ENCODE assay signal across 18 cellular contexts in the genomic region with DNA sequence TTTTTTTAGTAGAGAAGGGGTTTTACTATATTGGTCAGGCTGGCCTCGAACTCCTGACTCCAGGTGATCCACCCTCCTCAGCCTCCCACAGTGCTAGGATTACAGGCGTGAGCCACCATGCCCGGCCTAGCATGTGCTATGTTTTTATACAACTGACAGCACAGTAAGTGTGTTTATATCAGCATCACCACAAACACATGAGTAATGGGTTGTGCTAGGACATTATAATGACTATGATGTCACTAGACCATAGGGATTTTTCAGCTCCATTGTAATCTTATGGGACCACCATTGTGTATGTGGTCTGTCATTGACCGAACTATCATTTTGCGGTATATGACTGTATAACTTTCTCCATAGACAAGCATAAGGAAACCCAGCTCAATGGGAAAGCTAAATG. TPM values are rescaled to one million over a fixed set of nuclear protein-coding genes. Genes with fewer than 3 reads are reported as not detected.
A peak's percentile ranks its signal among the peaks of the same experiment; 100 is the strongest.
DNase-seq lines count a peak whose midpoint lies in the region; ATAC-seq, FAIRE-seq and TF ChIP-seq lines count a peak whose summit lies in the region.
"Had no signal": no experiment of that assay in that cellular context is flagged by ENCODE, and none has a peak within 500 bp of the region (broad histone marks: within the 10 kb centered on the region; RNA-seq: fewer than 3 reads in every experiment).

No MANE protein-coding gene starts in this region.

- H3K36me3 Mint-ChIP-seq in activated T-cell treated with anti-CD3 and anti-CD28 coated beads, Interleukin-2, amount 50 U/mL, for 24 hours (ENCODE audit: low read depth) = no peaks in the 10 kb centered on the region
- H3K36me3 Mint-ChIP-seq: CD8-positive, alpha-beta memory T cell had no signal

- H3K4me3 Mint-ChIP-seq in activated T-cell treated with anti-CD3 and anti-CD28 coated beads, Interleukin-2, amount 50 U/mL, for 24 hours = no peak overlapping the region
- H3K4me3 Mint-ChIP-seq: B cell; CD8-positive, alpha-beta memory T cell; H9 had no signal

- H3K4me3 ChIP-seq in HEK293 (ENCODE audit: low read depth, low read length) (no peak overlapping the region), SJSA1 (no peak overlapping the region), mesenchymal stem cell (ENCODE audit: insufficient read depth in 1 of 2, low read depth in 1 of 2, low read length in 2 of 2) (no peak overlapping the region)
- H3K4me3 ChIP-seq: BLaER1 treated with 17β-estradiol and CSF1 and Interleukin-3, amounts not matched to agents 10 nM and 100 nM had no signal

- H3K9me3 ChIP-seq in HEK293 (ENCODE audit: control insufficient read depth, insufficient read depth, low read depth, low read length) (no peaks in the 10 kb centered on the region), SJSA1 (replicated peaks) (no peaks in the 10 kb centered on the region), mesenchymal stem cell (ENCODE audit: control insufficient read depth, low read length) (no peaks in the 10 kb centered on the region)
- H3K9me3 ChIP-seq: BLaER1 treated with 17β-estradiol and CSF1 and Interleukin-3, amounts not matched to agents 10 nM and 100 nM had no signal

- no peak overlapping the region for H2BK120ac ChIP-seq in mesenchymal stem cell (ENCODE audit: low read depth, low read length)

- no peak overlapping the region for H2BK5ac ChIP-seq in mesenchymal stem cell (ENCODE audit: low read depth, low read length, poor library complexity, severe bottlenecking)

- H3K79me1 ChIP-seq in mesenchymal stem cell (replicated peaks; ENCODE audit: low read length, poor library complexity, severe bottlenecking) = no peaks in the 10 kb centered on the region

- H3K9ac ChIP-seq in mesenchymal stem cell (ENCODE audit: low read length) = no peak overlapping the region
- H3K9ac ChIP-seq: BLaER1 treated with 17β-estradiol and CSF1 and Interleukin-3, amounts not matched to agents 10 nM and 100 nM had no signal

- no peaks in the 10 kb centered on the region for H3K27me3 Mint-ChIP-seq in activated T-cell treated with anti-CD3 and anti-CD28 coated beads, Interleukin-2, amount 50 U/mL, for 24 hours
- H3K27me3 Mint-ChIP-seq: B cell; CD8-positive, alpha-beta memory T cell had no signal

- H2AFZ ChIP-seq in mesenchymal stem cell (ENCODE audit: low read depth, low read length) = no peak overlapping the region

- H3K14ac ChIP-seq in mesenchymal stem cell (ENCODE audit: low read length in 2 of 2) = no peak overlapping the region

- no peaks in the 10 kb centered on the region for H3K9me3 Mint-ChIP-seq in activated T-cell treated with anti-CD3 and anti-CD28 coated beads, Interleukin-2, amount 50 U/mL, for 24 hours
- H3K9me3 Mint-ChIP-seq: CD8-positive, alpha-beta memory T cell; H9 had no signal

- H4K8ac ChIP-seq in mesenchymal stem cell (ENCODE audit: low read length) = no peak overlapping the region

- no peak overlapping the region for H3K27ac Mint-ChIP-seq in activated T-cell treated with anti-CD3 and anti-CD28 coated beads, Interleukin-2, amount 50 U/mL, for 24 hours
- H3K27ac Mint-ChIP-seq: B cell; CD8-positive, alpha-beta memory T cell; H9 had no signal

- FAIRE-seq in GM12891 (lab: Jason Lieb, UNC) = peak; percentile 64

- no peaks in the 10 kb centered on the region for H3K4me1 Mint-ChIP-seq in activated T-cell treated with anti-CD3 and anti-CD28 coated beads, Interleukin-2, amount 50 U/mL, for 24 hours (ENCODE audit: low read depth)
- H3K4me1 Mint-ChIP-seq: B cell; CD8-positive, alpha-beta memory T cell; H9 had no signal

- no peak overlapping the region for H4K91ac ChIP-seq in mesenchymal stem cell (ENCODE audit: low read length)

- no peak for DNase-seq in GM12891 (ENCODE audit: insufficient read length, low spot score)
- DNase-seq in SJSA1 (ENCODE audit: low read depth in 1 of 2, low spot score in 2 of 2) = peak; percentile 68
- DNase-seq in mesenchymal stem cell = peak; percentile 45
- no peak for DNase-seq in activated T-cell treated with anti-CD3 and anti-CD28 coated beads, Interleukin-2, amount 50 U/mL, for 24 hours
- DNase-seq in NCI-H1105 treated with DMSO at 0.1 percent for 48 hours (lab: John Stamatoyannopoulos, UW) = no peak
- DNase-seq: CD8-positive, alpha-beta memory T cell; COR-L47; DMS 273 treated with DMSO at 0.1 percent for 48 hours; GDM1; GOT3; H9; KG1 had no signal

- no peak overlapping the region for H3K18ac ChIP-seq in mesenchymal stem cell (ENCODE audit: low read depth in 1 of 2, low read length in 2 of 2)

- no peak for TF ChIP-seq POLR2A in GM12891 (IDR thresholded peaks at IDR 0.05; ENCODE audit: low read depth, low read length)

- H3K36me3 ChIP-seq in HEK293 (ENCODE audit: control insufficient read depth in 2 of 2, insufficient read depth in 1 of 2, low read length in 2 of 2) = no peaks in the 10 kb centered on the region
- H3K36me3 ChIP-seq in SJSA1 = no peaks in the 10 kb centered on the region
- no peaks in the 10 kb centered on the region for H3K36me3 ChIP-seq in mesenchymal stem cell (ENCODE audit: control insufficient read depth in 1 of 2, insufficient read depth in 2 of 2, low read depth in 1 of 2, low read length in 2 of 2)
- H3K36me3 ChIP-seq: BLaER1 treated with 17β-estradiol and CSF1 and Interleukin-3, amounts not matched to agents 10 nM and 100 nM had no signal

- CTCF ChIA-PET in HEK293 (lab: Yijun Ruan, JAX) = interaction anchor here (0.9 to 1.4 kb wide), 4 partner anchors 23 to 460 kb away, joined by 3 to 6 read pairs (median 4); no protein-coding TSS in a partner anchor

- H2AK5ac ChIP-seq in mesenchymal stem cell (ENCODE audit: low read length, severe bottlenecking) = no peak overlapping the region

- WGBS in mesenchymal stem cell = 93% methylated on average over 2 of the region's 5 CpGs

- H3K4me1 ChIP-seq in HEK293 (ENCODE audit: control insufficient read depth, insufficient read depth, low read length) = no peaks in the 10 kb centered on the region
- H3K4me1 ChIP-seq in SJSA1 (replicated peaks) = peaks cover 4% of the 10 kb centered on the region; the same call in 1 of the 2 replicates
- H3K4me1 ChIP-seq in mesenchymal stem cell (ENCODE audit: control insufficient read depth, insufficient read depth, low read depth, low read length) = peaks cover 2% of the 10 kb centered on the region

- no peak overlapping the region for H2BK12ac ChIP-seq in mesenchymal stem cell (ENCODE audit: low read length in 2 of 2)

- no peaks in the 10 kb centered on the region for H3K27me3 ChIP-seq in SJSA1 (replicated peaks)
- H3K27me3 ChIP-seq in mesenchymal stem cell (ENCODE audit: control insufficient read depth in 1 of 2, insufficient read depth in 1 of 2, low read length in 2 of 2) = no peaks in the 10 kb centered on the region
- H3K27me3 ChIP-seq: BLaER1 treated with 17β-estradiol and CSF1 and Interleukin-3, amounts not matched to agents 10 nM and 100 nM had no signal

- TF ChIP-seq CTCF in HEK293 (tag by site-specific recombination; IDR thresholded peaks at IDR 0.05) = no peak

- no peak overlapping the region for H3K23ac ChIP-seq in mesenchymal stem cell (ENCODE audit: low read length in 2 of 2)

- no peak for ATAC-seq in GM21360 (IDR thresholded peaks at IDR 0.05; ENCODE audit: unreplicated experiment)

- no peak overlapping the region for H2BK15ac ChIP-seq in mesenchymal stem cell (ENCODE audit: low read depth, poor library complexity, severe bottlenecking)

- H3K4me2 ChIP-seq in mesenchymal stem cell (ENCODE audit: low read length, poor library complexity, severe bottlenecking) = no peak overlapping the region
- H3K4me2 ChIP-seq: BLaER1 treated with 17β-estradiol and CSF1 and Interleukin-3, amounts not matched to agents 10 nM and 100 nM had no signal

- no peak overlapping the region for H3K4ac ChIP-seq in mesenchymal stem cell (ENCODE audit: low read depth in 1 of 2, low read length in 2 of 2)

- POLR2A ChIA-PET in HEK293 (lab: Yijun Ruan, JAX) = interaction anchor here (6.0 kb wide), 1 partner anchor 11 kb away, joined by 32 read pairs; a partner anchor contains a TSS

- H3K27ac ChIP-seq in HEK293 (ENCODE audit: extremely low read depth, low read depth, low read length) = no peak overlapping the region
- H3K27ac ChIP-seq in SJSA1 = no peak overlapping the region
- H3K27ac ChIP-seq in mesenchymal stem cell (ENCODE audit: low read length, poor library complexity, severe bottlenecking) = no peak overlapping the region
- H3K27ac ChIP-seq: BLaER1 treated with 17β-estradiol and CSF1 and Interleukin-3, amounts not matched to agents 10 nM and 100 nM had no signal

TF ChIP-seq in GM12891, 5 proteins besides CTCF, POLR2A, EP300 and RAD21:
- TF ChIP-seq POU2F2 (IDR thresholded peaks at IDR 0.05; ENCODE audit: low read depth, low read length) (no peak), POLR2AphosphoS5 (IDR thresholded peaks at IDR 0.05; ENCODE audit: low read depth, low read length) (no peak), PAX5 (IDR thresholded peaks at IDR 0.05; ENCODE audit: insufficient read depth, low read length, severe bottlenecking) (no peak), TAF1 (IDR thresholded peaks at IDR 0.05; ENCODE audit: low read depth, low read length) (no peak), SPI1 (IDR thresholded peaks at IDR 0.05; ENCODE audit: low read depth, low read length) (no peak)

TF ChIP-seq in HEK293, 187 proteins besides CTCF, POLR2A, EP300 and RAD21 (continues in another document):
- TF ChIP-seq OVOL3 (tag by site-specific recombination; IDR thresholded peaks at IDR 0.05) = no peak
- no peak for TF ChIP-seq ZNF121 (tag by site-specific recombination; IDR thresholded peaks at IDR 0.05)
- no peak for TF ChIP-seq ZNF514 (tag by site-specific recombination; IDR thresholded peaks at IDR 0.05)
- no peak for TF ChIP-seq KLF7 (tag by site-specific recombination; IDR thresholded peaks at IDR 0.05; ENCODE audit: borderline replicate concordance)
- TF ChIP-seq YY2 (tag by site-specific recombination; IDR thresholded peaks at IDR 0.05) = 0 out of 2 replicates have a peak, but pooled peaks have one; percentile 20
- TF ChIP-seq ZNF274 (IDR thresholded peaks at IDR 0.05; ENCODE audit: low read length) = no peak
- TF ChIP-seq ZNF274 (tag by site-specific recombination; IDR thresholded peaks at IDR 0.05; ENCODE audit: borderline replicate concordance) = no peak
- no peak for TF ChIP-seq ZNF791 (tag by site-specific recombination; IDR thresholded peaks at IDR 0.05)

RNA-seq across cellular contexts. Expression of a gene that starts 6.3 kb away (rescaled TPM):
- polyA plus RNA-seq in GM12891 (2012; ENCODE audit: low read depth, missing spikeins) = not detected
- total RNA-seq in SJSA1 (2014; rRNA removed; shearing (Covaris generic)) = not detected in 2 replicates
- polyA plus RNA-seq in mesenchymal stem cell (2013, experiment 1 of 2) = not detected
- polyA plus RNA-seq in mesenchymal stem cell (2013, experiment 2 of 2) = 0.01 TPM
- total RNA-seq: A172; B cell; CD8-positive, alpha-beta memory T cell; HT-29 had no signal
- polyA plus RNA-seq: CD8-positive, alpha-beta memory T cell had no signal

RNA-seq across cellular contexts. Expression of a gene that starts 10.7 kb away (rescaled TPM):
- 74.3 TPM for polyA plus RNA-seq in GM12891 (2012; ENCODE audit: low read depth, missing spikeins)
- total RNA-seq in SJSA1 (2014; rRNA removed; shearing (Covaris generic)) = 38.1 and 61.6 TPM in 2 replicates
- 31.6 TPM for polyA plus RNA-seq in mesenchymal stem cell (2013, experiment 1 of 2)
- 32.5 TPM for polyA plus RNA-seq in mesenchymal stem cell (2013, experiment 2 of 2)

RNA-seq across cellular contexts. Expression of a gene that starts 45.8 kb away (rescaled TPM):
- polyA plus RNA-seq in GM12891 (2012; ENCODE audit: low read depth, missing spikeins) = 0.06 TPM
- not detected in 2 replicates for total RNA-seq in SJSA1 (2014; rRNA removed; shearing (Covaris generic))
- 0.07 TPM for polyA plus RNA-seq in mesenchymal stem cell (2013, experiment 1 of 2)
- polyA plus RNA-seq in mesenchymal stem cell (2013, experiment 2 of 2) = 0.15 TPM
- total RNA-seq: A172; B cell; CD8-positive, alpha-beta memory T cell had no signal

RNA-seq across cellular contexts. Expression of a gene that starts 52.5 kb away (rescaled TPM):
- polyA plus RNA-seq in GM12891 (2012; ENCODE audit: low read depth, missing spikeins) = 9.0 TPM
- 7.4 and 9.4 TPM in 2 replicates for total RNA-seq in SJSA1 (2014; rRNA removed; shearing (Covaris generic))
- 27.0 TPM for polyA plus RNA-seq in mesenchymal stem cell (2013, experiment 1 of 2)
- polyA plus RNA-seq in mesenchymal stem cell (2013, experiment 2 of 2) = 24.8 TPM

Comparison
In these comparisons a context has a peak if more than half of its experiments do, and no peak if none do; other contexts are left out.
1. DNase-seq: peak in SJSA1 (2 of 2) and mesenchymal stem cell (single experiment); none in GM12891 (single experiment), activated T-cell treated with anti-CD3 and anti-CD28 coated beads, Interleukin-2, amount 50 U/mL, for 24 hours (single experiment) and NCI-H1105 treated with DMSO at 0.1 percent for 48 hours (single experiment).